1 cellular context compared by ENCODE assay signal in genomic region chr3:185823280-185824044, GRCh38.
TF ChIP-seq lines count a peak whose summit lies in the region.

No MANE protein-coding gene starts in this region.

TF ChIP-seq in HEK293, 187 proteins besides CTCF, POLR2A, EP300 and RAD21 (continued from another document):
- TF ChIP-seq INSM2 (tag by site-specific recombination; IDR thresholded peaks at IDR 0.05) (no peak), ZNF157 (tag by site-specific recombination; IDR thresholded peaks at IDR 0.05) (no peak), ZNF629 (tag by site-specific recombination; IDR thresholded peaks at IDR 0.05) (peak; percentile 33; the same call in 1 of the 2 replicates), ZFP41 (tag by site-specific recombination; IDR thresholded peaks at IDR 0.05; ENCODE audit: borderline replicate concordance) (no peak), OVOL3 (tag by site-specific recombination; IDR thresholded peaks at IDR 0.05) (no peak), ZNF211 (tag by site-specific recombination; IDR thresholded peaks at IDR 0.05; ENCODE audit: low read depth) (no peak), ZNF350 (tag by site-specific recombination; IDR thresholded peaks at IDR 0.05) (no peak), KLF7 (tag by site-specific recombination; IDR thresholded peaks at IDR 0.05; ENCODE audit: borderline replicate concordance) (no peak), ZNF747 (tag by site-specific recombination; IDR thresholded peaks at IDR 0.05) (no peak), ZNF677 (tag by site-specific recombination; IDR thresholded peaks at IDR 0.05) (no peak), ZNF585B (tag by site-specific recombination; IDR thresholded peaks at IDR 0.05) (no peak), OSR2 (tag by site-specific recombination; IDR thresholded peaks at IDR 0.05) (no peak), ZSCAN16 (tag by site-specific recombination; IDR thresholded peaks at IDR 0.05) (no peak), SCRT2 (tag by site-specific recombination; IDR thresholded peaks at IDR 0.05) (no peak), ZNF785 (tag by site-specific recombination; IDR thresholded peaks at IDR 0.05) (no peak), ZIC2 (tag by site-specific recombination; IDR thresholded peaks at IDR 0.05) (peak; percentile 64), ZBTB49 (tag by site-specific recombination; IDR thresholded peaks at IDR 0.05; ENCODE audit: low read depth) (no peak), ZNF701 (tag by site-specific recombination; IDR thresholded peaks at IDR 0.05) (no peak), ZNF596 (tag by site-specific recombination; IDR thresholded peaks at IDR 0.05) (no peak), PRDM4 (tag by site-specific recombination; IDR thresholded peaks at IDR 0.05) (no peak), ZNF621 (tag by site-specific recombination; IDR thresholded peaks at IDR 0.05) (no peak), ZNF501 (tag by site-specific recombination; IDR thresholded peaks at IDR 0.05) (no peak; the same call in 1 of the 2 replicates), SP3 (tag by site-specific recombination; IDR thresholded peaks at IDR 0.05) (no peak), KLF8 (tag by site-specific recombination; IDR thresholded peaks at IDR 0.05) (no peak), MZF1 (tag by site-specific recombination; IDR thresholded peaks at IDR 0.05; ENCODE audit: borderline replicate concordance) (no peak), ZNF639 (tag by site-specific recombination; IDR thresholded peaks at IDR 0.05) (no peak), ZNF48 (tag by site-specific recombination; IDR thresholded peaks at IDR 0.05) (no peak), ZBTB48 (tag by site-specific recombination; IDR thresholded peaks at IDR 0.05) (no peak), ZNF791 (tag by site-specific recombination; IDR thresholded peaks at IDR 0.05) (no peak), ZNF664 (tag by site-specific recombination; IDR thresholded peaks at IDR 0.05) (no peak), KLF10 (tag by site-specific recombination; IDR thresholded peaks at IDR 0.05) (no peak), EGR2 (tag by site-specific recombination; IDR thresholded peaks at IDR 0.05; ENCODE audit: low read depth) (peak; percentile 31; the same call in 1 of the 2 replicates)
- TF ChIP-seq, protein P1, sequence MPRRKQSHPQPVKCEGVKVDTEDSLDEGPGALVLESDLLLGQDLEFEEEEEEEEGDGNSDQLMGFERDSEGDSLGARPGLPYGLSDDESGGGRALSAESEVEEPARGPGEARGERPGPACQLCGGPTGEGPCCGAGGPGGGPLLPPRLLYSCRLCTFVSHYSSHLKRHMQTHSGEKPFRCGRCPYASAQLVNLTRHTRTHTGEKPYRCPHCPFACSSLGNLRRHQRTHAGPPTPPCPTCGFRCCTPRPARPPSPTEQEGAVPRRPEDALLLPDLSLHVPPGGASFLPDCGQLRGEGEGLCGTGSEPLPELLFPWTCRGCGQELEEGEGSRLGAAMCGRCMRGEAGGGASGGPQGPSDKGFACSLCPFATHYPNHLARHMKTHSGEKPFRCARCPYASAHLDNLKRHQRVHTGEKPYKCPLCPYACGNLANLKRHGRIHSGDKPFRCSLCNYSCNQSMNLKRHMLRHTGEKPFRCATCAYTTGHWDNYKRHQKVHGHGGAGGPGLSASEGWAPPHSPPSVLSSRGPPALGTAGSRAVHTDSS (tag by site-specific recombination; IDR thresholded peaks at IDR 0.05) = no peak
- TF ChIP-seq, protein P2, sequence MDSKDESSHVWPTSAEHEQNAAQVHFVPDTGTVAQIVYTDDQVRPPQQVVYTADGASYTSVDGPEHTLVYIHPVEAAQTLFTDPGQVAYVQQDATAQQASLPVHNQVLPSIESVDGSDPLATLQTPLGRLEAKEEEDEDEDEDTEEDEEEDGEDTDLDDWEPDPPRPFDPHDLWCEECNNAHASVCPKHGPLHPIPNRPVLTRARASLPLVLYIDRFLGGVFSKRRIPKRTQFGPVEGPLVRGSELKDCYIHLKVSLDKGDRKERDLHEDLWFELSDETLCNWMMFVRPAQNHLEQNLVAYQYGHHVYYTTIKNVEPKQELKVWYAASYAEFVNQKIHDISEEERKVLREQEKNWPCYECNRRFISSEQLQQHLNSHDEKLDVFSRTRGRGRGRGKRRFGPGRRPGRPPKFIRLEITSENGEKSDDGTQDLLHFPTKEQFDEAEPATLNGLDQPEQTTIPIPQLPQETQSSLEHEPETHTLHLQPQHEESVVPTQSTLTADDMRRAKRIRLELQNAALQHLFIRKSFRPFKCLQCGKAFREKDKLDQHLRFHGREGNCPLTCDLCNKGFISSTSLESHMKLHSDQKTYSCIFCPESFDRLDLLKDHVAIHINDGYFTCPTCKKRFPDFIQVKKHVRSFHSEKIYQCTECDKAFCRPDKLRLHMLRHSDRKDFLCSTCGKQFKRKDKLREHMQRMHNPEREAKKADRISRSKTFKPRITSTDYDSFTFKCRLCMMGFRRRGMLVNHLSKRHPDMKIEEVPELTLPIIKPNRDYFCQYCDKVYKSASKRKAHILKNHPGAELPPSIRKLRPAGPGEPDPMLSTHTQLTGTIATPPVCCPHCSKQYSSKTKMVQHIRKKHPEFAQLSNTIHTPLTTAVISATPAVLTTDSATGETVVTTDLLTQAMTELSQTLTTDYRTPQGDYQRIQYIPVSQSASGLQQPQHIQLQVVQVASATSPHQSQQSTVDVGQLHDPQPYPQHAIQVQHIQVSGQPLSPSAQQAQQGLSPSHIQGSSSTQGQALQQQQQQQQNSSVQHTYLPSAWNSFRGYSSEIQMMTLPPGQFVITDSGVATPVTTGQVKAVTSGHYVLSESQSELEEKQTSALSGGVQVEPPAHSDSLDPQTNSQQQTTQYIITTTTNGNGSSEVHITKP (tag by site-specific recombination; IDR thresholded peaks at IDR 0.05) = no peak; the same call in none of the 2 replicates
- TF ChIP-seq, protein P3, sequence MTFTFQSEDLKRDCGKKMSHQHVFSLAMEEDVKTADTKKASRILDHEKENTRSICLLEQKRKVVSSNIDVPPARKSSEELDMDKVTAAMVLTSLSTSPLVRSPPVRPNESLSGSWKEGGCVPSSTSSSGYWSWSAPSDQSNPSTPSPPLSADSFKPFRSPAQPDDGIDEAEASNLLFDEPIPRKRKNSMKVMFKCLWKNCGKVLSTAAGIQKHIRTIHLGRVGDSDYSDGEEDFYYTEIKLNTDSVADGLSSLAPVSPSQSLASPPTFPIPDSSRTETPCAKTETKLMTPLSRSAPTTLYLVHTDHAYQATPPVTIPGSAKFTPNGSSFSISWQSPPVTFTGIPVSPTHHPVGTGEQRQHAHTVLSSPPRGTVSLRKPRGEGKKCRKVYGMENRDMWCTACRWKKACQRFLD (tag by site-specific recombination; IDR thresholded peaks at IDR 0.05) = no peak
